Comparison of ENCODE assay signal across 10 cellular contexts in the genomic region with DNA sequence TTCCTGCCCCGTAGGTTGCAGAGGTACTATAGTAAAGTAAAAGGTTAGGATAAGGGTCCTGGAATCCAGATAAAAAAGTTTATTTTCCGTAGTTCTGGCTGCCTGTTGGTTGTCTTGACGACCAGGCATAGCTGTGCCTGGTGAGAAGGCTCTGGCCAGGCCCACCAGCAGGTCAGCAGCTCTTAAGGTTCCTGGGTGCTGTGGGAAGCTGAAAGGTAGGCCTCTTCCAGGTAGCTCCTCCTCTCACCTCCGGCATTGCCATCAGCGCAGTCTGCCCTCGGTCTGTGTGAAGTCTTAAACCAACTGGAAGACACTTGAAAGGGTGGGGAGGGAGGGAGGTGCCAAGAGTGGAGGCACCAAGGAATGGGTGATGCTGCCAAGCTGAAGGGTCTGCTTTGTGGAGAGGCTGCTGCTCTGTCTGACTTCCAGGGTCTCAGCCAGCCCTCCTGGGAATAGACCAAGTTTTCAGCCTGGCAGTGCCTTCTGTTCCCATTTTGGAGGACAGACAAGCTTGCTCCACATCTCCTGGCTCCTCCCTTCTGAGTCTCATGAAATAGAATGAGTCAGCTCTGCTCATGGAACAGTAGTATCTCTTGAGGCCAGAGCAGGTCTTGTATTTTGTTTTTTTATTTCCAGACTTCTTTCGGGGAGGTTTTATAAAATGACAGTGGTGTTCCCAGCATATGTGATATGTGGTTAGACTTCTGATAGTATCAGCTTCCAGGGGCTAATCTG. TPM values are rescaled to one million over a fixed set of nuclear protein-coding genes. Genes with fewer than 3 reads are reported as not detected.
DNase-seq lines count a peak whose midpoint lies in the region; ATAC-seq and TF ChIP-seq lines count a peak whose summit lies in the region.
"Had no signal": no experiment of that assay in that cellular context is flagged by ENCODE, and none has a peak within 500 bp of the region (broad histone marks: within the 10 kb centered on the region; RNA-seq: fewer than 3 reads in every experiment).

No MANE protein-coding gene starts in this region.

- 56 to 72% methylated on average over 7 of the region's 7 CpGs for WGBS in lung, 2 donors

- peak overlapping the region; percentile 47 for H3K27ac ChIP-seq in AG04450 (ENCODE audit: low read depth, low read length)
- no peak overlapping the region for H3K27ac ChIP-seq in lung (ENCODE audit: low read depth in 1 of 2, low read length in 1 of 2)

- H3K36me3 ChIP-seq in MG63: peaks cover 57% of the 10 kb centered on the region
- H3K36me3 ChIP-seq in lung (ENCODE audit: control insufficient read depth in 2 of 2, insufficient read depth in 2 of 2, low read length in 2 of 2): peaks cover 27 to 44% of the 10 kb centered on the region in 2 donors

- POLR2A ChIA-PET in AG04450 (lab: Yijun Ruan, JAX): no interaction called here

- ATAC-seq in lung (ENCODE audit: insufficient read depth, low FRiP score) (peak; percentile 37), HG02642 (IDR thresholded peaks at IDR 0.05; ENCODE audit: poor library complexity, unreplicated experiment) (no peak)

- H3K27me3 ChIP-seq in AG04450 (ENCODE audit: control insufficient read depth, insufficient read depth, low read length) (no peaks in the 10 kb centered on the region), MG63 (no peaks in the 10 kb centered on the region), lung (ENCODE audit: control insufficient read depth, insufficient read depth) (no peaks in the 10 kb centered on the region)

- H3K4me1 ChIP-seq in lung (ENCODE audit: control insufficient read depth in 2 of 2, insufficient read depth in 2 of 2, low read length in 2 of 2): peaks cover 3 to 4% of the 10 kb centered on the region in 2 donors

- no peak overlapping the region for H3K4me3 ChIP-seq in AG04450 (ENCODE audit: low read depth, low read length)
- H3K4me3 ChIP-seq in MG63: no peak overlapping the region
- H3K4me3 ChIP-seq in lung: no peak overlapping the region

- H3K9me3 ChIP-seq in AG04450 (ENCODE audit: control insufficient read depth, insufficient read depth, low read length): no peaks in the 10 kb centered on the region
- no peaks in the 10 kb centered on the region for H3K9me3 ChIP-seq in MG63
- no peaks in the 10 kb centered on the region for H3K9me3 ChIP-seq in lung (ENCODE audit: control insufficient read depth in 2 of 2, insufficient read depth in 1 of 2, low read length in 1 of 2)

- no peak for TF ChIP-seq CTCF in AG04450 (IDR thresholded peaks at IDR 0.05; ENCODE audit: low read depth, low read length)
- TF ChIP-seq CTCF in lung (IDR thresholded peaks at IDR 0.05; ENCODE audit: control extremely low read depth, extremely low read depth): no peak
- TF ChIP-seq CTCF in GM10266 (IDR thresholded peaks at IDR 0.05; ENCODE audit: control insufficient read depth, insufficient read depth, low read depth, missing control alignments): no peak

- DNase-seq in AG04450 (ENCODE audit: low read depth, low spot score) (peak; percentile 20), MG63 (peak; percentile 34), dedifferentiated amniotic fluid mesenchymal stem cell (ENCODE audit: extremely low spot score) (peak; percentile 59), lung (ENCODE audit: low spot score) (no peak), GM10266 (ENCODE audit: extremely low spot score) (no peak), HuH-7.5 (ENCODE audit: low spot score) (no peak), dermis blood vessel endothelial cell (no peak)
- DNase-seq: activated CD8-positive, alpha-beta memory T cell treated with anti-CD3 and anti-CD28 coated beads, Interleukin-2, amount 50 U/mL, for 4 hours; NCI-H524 had no signal

- CTCF ChIA-PET in AG04450 (lab: Charles Lee): interaction anchor here (0.6 to 1.3 kb wide), 5 partner anchors 71 to 340 kb away, joined by 3 to 6 read pairs (median 4); no protein-coding TSS in a partner anchor

RNA-seq across cellular contexts. Expression of a gene that starts 5.2 kb away (rescaled TPM):
- polyA plus RNA-seq in AG04450 (2011; rRNA removed) (4.0 and 5.5 TPM in 2 replicates), lung (10 to 100 TPM; 22.3 to 31.6 TPM)
- 1.8 and 2.1 TPM in 2 replicates for polyA minus RNA-seq in AG04450 (2011; rRNA and poly(A)+ RNA removed)
- total RNA-seq in MG63 (2014; rRNA removed; shearing (Covaris generic); ENCODE audit: low replicate concordance): 6.4 and 7.5 TPM in 2 replicates
- total RNA-seq in lung (10 to 100 TPM; 16.4 to 32.4 TPM), dermis blood vessel endothelial cell (24.7 and 31.0 TPM in 2 replicates)

RNA-seq across cellular contexts. Expression of a gene that starts 10.1 kb away (rescaled TPM):
- polyA plus RNA-seq in AG04450 (2011; rRNA removed) (35.7 and 41.9 TPM in 2 replicates), lung (10 to 100 TPM in 1 of 2 donors, 1 to 10 TPM in 1; 8.6 to 21.2 TPM)
- 28.7 and 33.4 TPM in 2 replicates for polyA minus RNA-seq in AG04450 (2011; rRNA and poly(A)+ RNA removed)
- total RNA-seq in MG63 (2014; rRNA removed; shearing (Covaris generic); ENCODE audit: low replicate concordance): 30.8 and 43.8 TPM in 2 replicates
- total RNA-seq in lung (10 to 100 TPM; 30.2 to 43.2 TPM), dermis blood vessel endothelial cell (22.1 and 35.1 TPM in 2 replicates)

RNA-seq across cellular contexts. Expression of a gene that starts 33.5 kb away (rescaled TPM):
- polyA plus RNA-seq in AG04450 (2011; rRNA removed) (76.7 and 84.2 TPM in 2 replicates), lung (10 to 100 TPM; 34.1 to 50.6 TPM)
- 82.4 and 110 TPM in 2 replicates for polyA minus RNA-seq in AG04450 (2011; rRNA and poly(A)+ RNA removed)
- 128 and 143 TPM in 2 replicates for total RNA-seq in MG63 (2014; rRNA removed; shearing (Covaris generic); ENCODE audit: low replicate concordance)
- total RNA-seq in lung (100 to 1,000 TPM in 1 of 2 donors, 10 to 100 TPM in 1; 56.8 to 161 TPM), dermis blood vessel endothelial cell (46.5 and 75.1 TPM in 2 replicates)

Comparison
In these comparisons a context has a peak if more than half of its experiments do, and no peak if none do; other contexts are left out.
1. DNase-seq: peak in AG04450 (single experiment), MG63 (single experiment) and dedifferentiated amniotic fluid mesenchymal stem cell (single experiment); none in lung (single experiment), GM10266 (single experiment), HuH-7.5 (single experiment) and dermis blood vessel endothelial cell (single experiment).